Comparison of ENCODE assay signal across 7 cellular contexts in the genomic region with DNA sequence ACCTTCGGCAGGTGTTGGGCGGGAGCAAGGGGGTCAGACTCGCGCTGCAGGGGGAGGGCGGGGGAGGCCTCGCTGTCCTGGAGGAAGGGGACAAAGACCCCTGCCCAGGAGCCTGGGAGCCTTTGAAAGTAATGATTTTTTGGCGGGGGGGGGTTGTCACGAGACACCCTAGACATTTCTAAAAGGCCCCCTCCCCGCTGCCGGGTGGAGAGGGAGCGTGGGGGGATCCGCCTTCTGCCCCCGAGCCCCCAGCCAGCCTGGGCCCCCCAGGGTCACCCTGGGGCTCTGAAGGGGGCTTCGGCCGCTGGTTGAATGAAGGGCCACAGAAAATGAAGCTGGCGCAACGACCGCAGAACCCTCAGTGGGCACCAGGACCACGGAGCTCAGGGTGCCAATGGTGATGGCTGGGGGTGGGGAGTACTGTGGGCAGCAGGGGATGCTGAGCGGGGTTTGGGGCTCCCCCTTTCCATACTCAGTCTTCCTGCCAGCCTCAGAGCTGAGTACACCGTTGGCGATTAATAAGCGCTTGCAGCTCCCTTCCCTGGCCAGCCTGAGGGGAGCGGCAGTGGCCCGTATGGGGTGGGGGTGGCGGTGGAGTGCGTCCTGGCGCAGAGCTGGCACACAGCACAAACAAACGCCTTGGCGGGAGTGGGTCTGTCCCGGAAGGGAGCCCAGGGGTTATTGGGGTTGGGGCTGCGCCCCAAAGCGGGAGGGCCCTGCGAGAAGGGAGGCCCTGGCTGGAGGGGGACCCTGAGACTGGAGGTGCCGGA. TPM values are rescaled to one million over a fixed set of nuclear protein-coding genes. Genes with fewer than 3 reads are reported as not detected.
DNase-seq lines count a peak whose midpoint lies in the region; ATAC-seq and TF ChIP-seq lines count a peak whose summit lies in the region.

No MANE protein-coding gene starts in this region.

- H3K9me3 ChIP-seq in sigmoid colon, result no peaks in the 10 kb centered on the region

- H3K27ac ChIP-seq in sigmoid colon, result peak overlapping the region; percentile 77 to 87 (median 78)

- no peaks in the 10 kb centered on the region for H3K36me3 ChIP-seq in sigmoid colon

- no peak for TF ChIP-seq EP300 in sigmoid colon (IDR thresholded peaks at IDR 0.05)

- WGBS in sigmoid colon, 2 donors, result 1 to 4% methylated on average over 34 to 35 of the region's 35 CpGs

- H3K27me3 ChIP-seq in sigmoid colon, result no peaks in the 10 kb centered on the region

- H3K4me3 Mint-ChIP-seq in IgD-negative memory B cell (peak overlapping the region; percentile 85 to 99 (median 95)), WTC11 (peak overlapping the region; percentile 48), glutamatergic neuron (ENCODE audit: unreplicated experiment) (peak overlapping the region; percentile 86)

- DNase-seq in WTC11 (ENCODE audit: low spot score) (no peak), glutamatergic neuron (no peak), sigmoid colon (peak; percentile 74), AG08396 (ENCODE audit: low spot score) (no peak)

- H3K4me1 Mint-ChIP-seq in IgD-negative memory B cell, result peaks cover 0 to 8% (median 1%) of the 10 kb centered on the region in 3 donors
- peaks cover 10% of the 10 kb centered on the region for H3K4me1 Mint-ChIP-seq in WTC11
- peaks cover 13% of the 10 kb centered on the region for H3K4me1 Mint-ChIP-seq in glutamatergic neuron (ENCODE audit: low read depth, unreplicated experiment)

- H3K36me3 Mint-ChIP-seq in IgD-negative memory B cell, result peaks cover 2% of the 10 kb centered on the region
- H3K36me3 Mint-ChIP-seq in WTC11, result peaks cover 3% of the 10 kb centered on the region; the same call in 1 of the 2 replicates
- peaks cover 8% of the 10 kb centered on the region for H3K36me3 Mint-ChIP-seq in glutamatergic neuron (ENCODE audit: unreplicated experiment)

- H3K9me3 Mint-ChIP-seq in IgD-negative memory B cell (peaks cover 2 to 3% (median 2%) of the 10 kb centered on the region in 3 donors), WTC11 (peaks cover 3% of the 10 kb centered on the region), glutamatergic neuron (ENCODE audit: unreplicated experiment) (peaks cover 16% of the 10 kb centered on the region)

- POLR2A ChIA-PET in WTC11 (lab: Charles Lee), result interaction anchor here (2.3 to 2.8 kb wide), 2 partner anchors 14 to 26 kb away, joined by 16 to 24 read pairs; no protein-coding TSS in a partner anchor

- H3K4me1 ChIP-seq in sigmoid colon, result peaks cover 0 to 59% (median 52%) of the 10 kb centered on the region in 4 donors

- TF ChIP-seq CTCF in WTC11 (IDR thresholded peaks at IDR 0.05), result no peak
- TF ChIP-seq CTCF in glutamatergic neuron (IDR thresholded peaks at IDR 0.05; ENCODE audit: partially characterized antibody, unreplicated experiment), result no peak
- no peak for TF ChIP-seq CTCF in sigmoid colon (IDR thresholded peaks at IDR 0.05)

- H3K27me3 Mint-ChIP-seq in IgD-negative memory B cell (peaks cover 10% of the 10 kb centered on the region), WTC11 (ENCODE audit: low read depth) (peaks cover 71% of the 10 kb centered on the region), glutamatergic neuron (ENCODE audit: unreplicated experiment) (peaks cover 28% of the 10 kb centered on the region)

- TF ChIP-seq POLR2A in sigmoid colon (IDR thresholded peaks at IDR 0.05), result no peak

- no peak; the same call in 1 of the 2 replicates for ATAC-seq in WTC11
- no peak for ATAC-seq in GM21381 (IDR thresholded peaks at IDR 0.05; ENCODE audit: unreplicated experiment)
- ATAC-seq in GM21723 (IDR thresholded peaks at IDR 0.05; ENCODE audit: unreplicated experiment), result no peak

- H3K4me3 ChIP-seq in sigmoid colon, result peak overlapping the region in 3 of 4 donors; percentile 51 to 77 (median 62)

- CTCF ChIA-PET in WTC11 (lab: Charles Lee), result interaction anchor here (0.9 to 14.8 kb wide), 18 partner anchors 9 to 309 kb away, joined by 3 to 457 read pairs (median 11); a partner anchor contains a TSS

- intact Hi-C loops in sigmoid colon (cut with DNase I), result loop anchor here (5.0 kb wide), 1 partner anchor 116 kb away; no protein-coding TSS in a partner anchor

- H3K27ac Mint-ChIP-seq in IgD-negative memory B cell (peak overlapping the region; percentile 92 to 100 (median 97)), WTC11 (no peak overlapping the region), glutamatergic neuron (ENCODE audit: unreplicated experiment) (peak overlapping the region; percentile 75)

TF ChIP-seq in WTC11, 78 proteins besides CTCF, POLR2A, EP300 and RAD21 (continues in another document):
- TF ChIP-seq ETV6 (CRISPR knock-in tag; IDR thresholded peaks at IDR 0.05) (no peak), ZNF263 (CRISPR knock-in tag; IDR thresholded peaks at IDR 0.05; ENCODE audit: low read depth) (no peak), IRF2 (CRISPR knock-in tag; IDR thresholded peaks at IDR 0.05; ENCODE audit: borderline replicate concordance, low read depth) (no peak), ELF4 (CRISPR knock-in tag; IDR thresholded peaks at IDR 0.05; ENCODE audit: low read depth) (no peak), JAZF1 (CRISPR knock-in tag; IDR thresholded peaks at IDR 0.05) (no peak)
- TF ChIP-seq, protein P1, sequence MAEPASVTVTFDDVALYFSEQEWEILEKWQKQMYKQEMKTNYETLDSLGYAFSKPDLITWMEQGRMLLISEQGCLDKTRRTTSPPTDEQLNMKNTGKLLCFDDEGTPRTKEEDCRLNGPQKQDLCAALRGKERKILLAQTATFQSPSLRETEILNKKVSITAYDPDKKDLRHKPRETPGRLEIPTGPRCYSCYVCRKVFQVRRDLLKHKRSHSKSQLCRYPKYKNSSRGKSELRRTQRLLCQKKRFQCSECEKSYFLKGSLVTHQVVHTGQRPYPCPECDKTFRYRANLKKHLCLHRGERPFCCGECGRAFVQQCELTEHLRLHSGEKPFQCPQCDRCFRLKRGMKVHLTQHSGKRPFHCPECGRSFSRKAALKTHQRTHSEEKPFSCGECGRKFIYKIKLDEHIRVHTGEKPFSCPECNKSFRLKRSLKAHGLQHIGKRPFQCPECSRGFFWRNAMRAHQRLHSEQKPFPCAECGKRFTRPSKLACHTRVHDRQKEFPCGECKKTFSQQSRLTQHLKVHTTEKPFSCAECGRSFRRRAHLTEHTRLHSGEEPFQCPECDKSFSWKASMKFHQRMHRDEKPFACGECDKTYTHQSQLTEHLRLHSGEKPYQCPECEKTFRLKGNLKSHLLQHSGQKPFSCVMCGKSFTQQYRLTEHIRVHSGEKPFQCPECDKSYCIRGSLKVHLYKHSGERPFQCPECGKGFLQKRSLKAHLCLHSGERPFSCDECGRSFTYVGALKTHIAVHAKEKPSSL (CRISPR knock-in tag; conservative IDR thresholded peaks at IDR 0.05), result no peak
- TF ChIP-seq, protein P2, sequence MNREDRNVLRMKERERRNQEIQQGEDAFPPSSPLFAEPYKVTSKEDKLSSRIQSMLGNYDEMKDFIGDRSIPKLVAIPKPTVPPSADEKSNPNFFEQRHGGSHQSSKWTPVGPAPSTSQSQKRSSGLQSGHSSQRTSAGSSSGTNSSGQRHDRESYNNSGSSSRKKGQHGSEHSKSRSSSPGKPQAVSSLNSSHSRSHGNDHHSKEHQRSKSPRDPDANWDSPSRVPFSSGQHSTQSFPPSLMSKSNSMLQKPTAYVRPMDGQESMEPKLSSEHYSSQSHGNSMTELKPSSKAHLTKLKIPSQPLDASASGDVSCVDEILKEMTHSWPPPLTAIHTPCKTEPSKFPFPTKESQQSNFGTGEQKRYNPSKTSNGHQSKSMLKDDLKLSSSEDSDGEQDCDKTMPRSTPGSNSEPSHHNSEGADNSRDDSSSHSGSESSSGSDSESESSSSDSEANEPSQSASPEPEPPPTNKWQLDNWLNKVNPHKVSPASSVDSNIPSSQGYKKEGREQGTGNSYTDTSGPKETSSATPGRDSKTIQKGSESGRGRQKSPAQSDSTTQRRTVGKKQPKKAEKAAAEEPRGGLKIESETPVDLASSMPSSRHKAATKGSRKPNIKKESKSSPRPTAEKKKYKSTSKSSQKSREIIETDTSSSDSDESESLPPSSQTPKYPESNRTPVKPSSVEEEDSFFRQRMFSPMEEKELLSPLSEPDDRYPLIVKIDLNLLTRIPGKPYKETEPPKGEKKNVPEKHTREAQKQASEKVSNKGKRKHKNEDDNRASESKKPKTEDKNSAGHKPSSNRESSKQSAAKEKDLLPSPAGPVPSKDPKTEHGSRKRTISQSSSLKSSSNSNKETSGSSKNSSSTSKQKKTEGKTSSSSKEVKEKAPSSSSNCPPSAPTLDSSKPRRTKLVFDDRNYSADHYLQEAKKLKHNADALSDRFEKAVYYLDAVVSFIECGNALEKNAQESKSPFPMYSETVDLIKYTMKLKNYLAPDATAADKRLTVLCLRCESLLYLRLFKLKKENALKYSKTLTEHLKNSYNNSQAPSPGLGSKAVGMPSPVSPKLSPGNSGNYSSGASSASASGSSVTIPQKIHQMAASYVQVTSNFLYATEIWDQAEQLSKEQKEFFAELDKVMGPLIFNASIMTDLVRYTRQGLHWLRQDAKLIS (CRISPR knock-in tag; IDR thresholded peaks at IDR 0.05; ENCODE audit: borderline replicate concordance), result no peak

RNA-seq across cellular contexts. Expression of a gene that starts 1.2 kb away (rescaled TPM):
- polyA plus RNA-seq in IgD-negative memory B cell, result 1.2 TPM
- 1.7 to 2.5 TPM (median 2.4 TPM) in 3 replicates for total RNA-seq in WTC11 (2021)
- total RNA-seq in glutamatergic neuron (ENCODE audit: unreplicated experiment), result 123 TPM
- total RNA-seq in sigmoid colon, result 1 to 10 TPM in 3 of 4 donors, under 1 TPM in 1; 0.66 to 4.4 (median 2.1) TPM
- 10 to 100 TPM in 1 of 3 donors, 1 to 10 TPM in 2; 6.6 to 12.7 (median 7.0) TPM for polyA plus RNA-seq in sigmoid colon

RNA-seq across cellular contexts. Expression of a gene that starts 11.8 kb away (rescaled TPM):
- polyA plus RNA-seq in IgD-negative memory B cell (not detected), sigmoid colon (not detected)
- total RNA-seq in WTC11 (2021) (not detected in 3 replicates), glutamatergic neuron (ENCODE audit: unreplicated experiment) (not detected), sigmoid colon (not detected)

RNA-seq across cellular contexts. Expression of a gene that starts 24.8 kb away (rescaled TPM):
- polyA plus RNA-seq in IgD-negative memory B cell (not detected), sigmoid colon (under 1 TPM in 1 of 3 donors, not detected in 2; 0.29 TPM)
- total RNA-seq in WTC11 (2021) (not detected in 3 replicates), glutamatergic neuron (ENCODE audit: unreplicated experiment) (not detected), sigmoid colon (not detected)

RNA-seq across cellular contexts. Expression of a gene that starts 35.0 kb away (rescaled TPM):
- polyA plus RNA-seq in IgD-negative memory B cell (not detected), sigmoid colon (not detected)
- total RNA-seq in WTC11 (2021) (not detected in 3 replicates), glutamatergic neuron (ENCODE audit: unreplicated experiment) (not detected), sigmoid colon (not detected)

RNA-seq across cellular contexts. Expression of a gene that starts 48.7 kb away (rescaled TPM):
- not detected for polyA plus RNA-seq in IgD-negative memory B cell
- not detected in 3 replicates for total RNA-seq in WTC11 (2021)
- total RNA-seq in glutamatergic neuron (ENCODE audit: unreplicated experiment), result not detected
- total RNA-seq in sigmoid colon, result not detected
- polyA plus RNA-seq in sigmoid colon, result not detected

Comparison
In these comparisons a context has a peak if more than half of its experiments do, and no peak if none do; other contexts are left out.
1. RNA of a gene that starts 1.2 kb away (total RNA-seq): 123 TPM in glutamatergic neuron (single experiment); 0.66 to 4.4 TPM in sigmoid colon and 1.7 to 2.5 TPM in WTC11; every median in the first group is over 10 times any median in the second.
2. Peak in every context shown above with its lines, with median percentiles within 50 percentile points of each other: H3K4me3 Mint-ChIP-seq.